In genomic region chr9:126965541-126966428, GRCh38 we compare ENCODE assay signal across 1 cellular context.
TF ChIP-seq lines count a peak whose summit lies in the region.

No MANE protein-coding gene starts in this region.

TF ChIP-seq in H1, 55 proteins besides CTCF, POLR2A, EP300 and RAD21:
- TF ChIP-seq YY1 (IDR thresholded peaks at IDR 0.05; ENCODE audit: low read depth, low read length) (no peak), SIN3A (conservative IDR thresholded peaks at IDR 0.05 in 1 of 2, IDR thresholded peaks at IDR 0.05 in 1 of 2; ENCODE audit: low read depth in 1 of 2, low read length in 2 of 2) (0 out of 4 replicates have a peak, but pooled peaks of 1 of the 2 experiments have one; percentile 30), JUN (IDR thresholded peaks at IDR 0.05; ENCODE audit: low read depth, low read length) (no peak), RXRA (IDR thresholded peaks at IDR 0.05; ENCODE audit: insufficient read depth, low read depth, low read length) (no peak), MAFK (IDR thresholded peaks at IDR 0.05; ENCODE audit: low read depth, low read length) (no peak), POLR2AphosphoS5 (IDR thresholded peaks at IDR 0.05; ENCODE audit: low read depth, low read length) (no peak), ATF2 (IDR thresholded peaks at IDR 0.05; ENCODE audit: low read length) (no peak)
